35 cellular contexts compared by ENCODE assay signal in the genomic region with DNA sequence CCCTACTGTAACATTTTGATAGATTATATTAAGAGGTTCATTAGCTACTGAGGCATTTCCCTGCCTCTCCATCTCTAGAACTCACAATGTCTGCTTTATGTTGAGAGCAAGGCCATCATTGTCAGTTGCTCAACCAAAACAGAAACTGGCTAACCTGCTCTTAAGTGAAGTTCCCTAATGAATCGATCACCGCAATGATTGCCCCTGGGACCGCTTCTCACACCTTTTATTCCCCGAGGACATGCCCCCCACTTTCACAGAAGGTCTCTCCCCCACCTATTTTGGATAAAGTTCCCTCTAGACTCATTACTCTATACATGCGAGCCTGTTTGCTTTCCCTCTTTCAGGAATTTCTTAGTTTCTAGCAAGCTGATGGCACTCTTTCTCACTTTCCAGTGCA.
"Had no signal": no experiment of that assay in that cellular context is flagged by ENCODE, and none has a peak within 500 bp of the region (broad histone marks: within the 10 kb centered on the region; RNA-seq: fewer than 3 reads in every experiment).

No MANE protein-coding gene starts in this region.

- H3K4me3 Mint-ChIP-seq: activated B cell treated with CpG ODN at 0.5 μM for 24 hours; activated CD4-positive, alpha-beta memory T cell treated with anti-CD3 and anti-CD28 coated beads for 36 hours; activated CD4-positive, alpha-beta T cell treated with anti-CD3 and anti-CD28 coated beads, Interleukin-2, amount 10 ng/mL, durations not matched to agents 24 days and 14 days; activated CD8-positive, alpha-beta T cell treated with anti-CD3 and anti-CD28 coated beads for 36 hours; activated naive CD4-positive, alpha-beta T cell treated with anti-CD3 and anti-CD28 coated beads, Interleukin-2, amount 10 ng/mL, durations not matched to agents 7 days and 5 days; activated naive CD4-positive, alpha-beta T cell treated with anti-CD3 and anti-CD28 coated beads, Interleukin-2, amount 50 U/mL, for 24 hours; activated naive CD8-positive, alpha-beta T cell; activated naive CD8-positive, alpha-beta T cell treated with anti-CD3 and anti-CD28 coated beads, Interleukin-2, amount 10 ng/mL, durations not matched to agents 7 days and 5 days; activated naive CD8-positive, alpha-beta T cell treated with anti-CD3 and anti-CD28 coated beads, Interleukin-2, amount 50 U/mL, for 24 hours; activated T-cell treated with anti-CD3 and anti-CD28 coated beads, Interleukin-2, amount 50 U/mL, for 24 hours; brain; central memory CD8-positive, alpha-beta T cell; T-helper 1 cell treated with Interleukin-12 subunit alpha and Interleukin-12 subunit beta and Interleukin-4 antibody, amounts not matched to agents 30 μg/mL and 1 μg/mL, for 36 hours; T-helper 2 cell treated with Interferon-gamma antibody and Interleukin-4, amounts not matched to agents 5 μg/mL and 100 μg/mL, for 36 hours had no signal

- H3K27ac ChIP-seq: ascending aorta, cardiac muscle cell, VCaP had no signal

- H3K27me3 Mint-ChIP-seq: activated T-cell treated with anti-CD3 and anti-CD28 coated beads, Interleukin-2, amount 50 U/mL, for 24 hours; brain had no signal

- H3K27ac Mint-ChIP-seq: activated B cell treated with CpG ODN at 0.5 μM for 24 hours; activated CD4-positive, alpha-beta memory T cell treated with anti-CD3 and anti-CD28 coated beads for 36 hours; activated CD4-positive, alpha-beta T cell treated with anti-CD3 and anti-CD28 coated beads, Interleukin-2, amount 10 ng/mL, durations not matched to agents 24 days and 14 days; activated CD8-positive, alpha-beta T cell treated with anti-CD3 and anti-CD28 coated beads for 36 hours; activated naive CD4-positive, alpha-beta T cell treated with anti-CD3 and anti-CD28 coated beads, Interleukin-2, amount 10 ng/mL, durations not matched to agents 7 days and 5 days; activated naive CD4-positive, alpha-beta T cell treated with anti-CD3 and anti-CD28 coated beads, Interleukin-2, amount 50 U/mL, for 24 hours; activated naive CD8-positive, alpha-beta T cell; activated naive CD8-positive, alpha-beta T cell treated with anti-CD3 and anti-CD28 coated beads, Interleukin-2, amount 10 ng/mL, durations not matched to agents 7 days and 5 days; activated naive CD8-positive, alpha-beta T cell treated with anti-CD3 and anti-CD28 coated beads, Interleukin-2, amount 50 U/mL, for 24 hours; activated T-cell treated with anti-CD3 and anti-CD28 coated beads, Interleukin-2, amount 50 U/mL, for 24 hours; activated T-helper 2 cell treated with anti-CD3 and anti-CD28 coated beads, Interferon-gamma antibody, Interleukin-2, Interleukin-4, amounts not matched to agents 10 μg/mL and 5 μg/mL and 100 μg/mL, durations not matched to agents 14 hours and 24 hours and 36 hours; brain; T-helper 1 cell treated with Interleukin-12 subunit alpha and Interleukin-12 subunit beta and Interleukin-4 antibody, amounts not matched to agents 30 μg/mL and 1 μg/mL, for 36 hours; T-helper 2 cell treated with Interferon-gamma antibody and Interleukin-4, amounts not matched to agents 5 μg/mL and 100 μg/mL, for 36 hours had no signal

- H3K4me3 ChIP-seq: ascending aorta, cardiac muscle cell had no signal

- DNase-seq: activated B cell treated with CpG ODN at 0.5 μM for 24 hours; activated CD4-positive, alpha-beta memory T cell treated with anti-CD3 and anti-CD28 coated beads for 36 hours; activated CD4-positive, alpha-beta T cell treated with anti-CD3 and anti-CD28 coated beads for 4 hours; activated CD4-positive, alpha-beta T cell treated with anti-CD3 and anti-CD28 coated beads, Interleukin-2, amount 10 ng/mL, durations not matched to agents 24 days and 14 days; activated CD4-positive, alpha-beta T cell treated with anti-CD3 and anti-CD28 coated beads, Interleukin-2, amount 50 U/mL, for 1 hour; activated CD4-positive, alpha-beta T cell treated with anti-CD3 and anti-CD28 coated beads, Interleukin-2, amount 50 U/mL, for 4 hours; activated CD4-positive, CD25-positive, alpha-beta regulatory T cell treated with anti-CD3 and anti-CD28 coated beads, Interleukin-2, amount 50 U/mL, for 72 hours; activated CD8-positive, alpha-beta memory T cell treated with anti-CD3 and anti-CD28 coated beads, Interleukin-2, amount 50 U/mL, for 4 hours; activated CD8-positive, alpha-beta T cell treated with anti-CD3 and anti-CD28 coated beads for 36 hours; activated effector memory CD4-positive, alpha-beta T cell treated with Interleukin-2 at 50 U/mL for 16 hours; activated gamma-delta T cell; activated naive CD4-positive, alpha-beta T cell treated with anti-CD3 and anti-CD28 coated beads, Interleukin-2, amount 10 ng/mL, durations not matched to agents 7 days and 5 days; activated naive CD4-positive, alpha-beta T cell treated with Interleukin-2 at 50 U/mL for 16 hours; activated naive CD8-positive, alpha-beta T cell treated with anti-CD3 and anti-CD28 coated beads, Interleukin-2, amount 10 ng/mL, durations not matched to agents 7 days and 5 days; activated naive CD8-positive, alpha-beta T cell treated with anti-CD3 and anti-CD28 coated beads, Interleukin-2, amount 50 U/mL, for 24 hours; activated T-cell treated with anti-CD3 and anti-CD28 coated beads for 4 hours; activated T-cell treated with anti-CD3 and anti-CD28 coated beads, Interleukin-2, amount 50 U/mL, for 24 hours; activated T-cell treated with anti-CD3 and anti-CD28 coated beads, Interleukin-2, amount 50 U/mL, for 48 hours; amygdala; anterior cingulate cortex; caudate nucleus; cerebellar nuclear complex; T-helper 1 cell; T-helper 2 cell; T-helper 9 cell had no signal

- H3K36me3 Mint-ChIP-seq: activated CD4-positive, alpha-beta memory T cell treated with anti-CD3 and anti-CD28 coated beads for 36 hours; activated naive CD4-positive, alpha-beta T cell treated with anti-CD3 and anti-CD28 coated beads, Interleukin-2, amount 10 ng/mL, durations not matched to agents 7 days and 5 days; activated naive CD8-positive, alpha-beta T cell; activated naive CD8-positive, alpha-beta T cell treated with anti-CD3 and anti-CD28 coated beads, Interleukin-2, amount 10 ng/mL, durations not matched to agents 7 days and 5 days; brain had no signal

- H3K4me1 Mint-ChIP-seq: activated CD4-positive, alpha-beta T cell treated with anti-CD3 and anti-CD28 coated beads, Interleukin-2, amount 10 ng/mL, durations not matched to agents 24 days and 14 days; activated naive CD4-positive, alpha-beta T cell treated with anti-CD3 and anti-CD28 coated beads, Interleukin-2, amount 10 ng/mL, durations not matched to agents 7 days and 5 days; activated naive CD4-positive, alpha-beta T cell treated with anti-CD3 and anti-CD28 coated beads, Interleukin-2, amount 50 U/mL, for 24 hours; activated naive CD8-positive, alpha-beta T cell treated with anti-CD3 and anti-CD28 coated beads, Interleukin-2, amount 10 ng/mL, durations not matched to agents 7 days and 5 days; activated naive CD8-positive, alpha-beta T cell treated with anti-CD3 and anti-CD28 coated beads, Interleukin-2, amount 50 U/mL, for 24 hours; brain; central memory CD8-positive, alpha-beta T cell had no signal

- H3K27me3 ChIP-seq: ascending aorta, cardiac muscle cell had no signal

- H3K36me3 ChIP-seq: ascending aorta, cardiac muscle cell had no signal

- H3K9me3 ChIP-seq: ascending aorta had no signal

- H3K4me1 ChIP-seq: ascending aorta had no signal

- H3K9me3 Mint-ChIP-seq: activated B cell treated with CpG ODN at 0.5 μM for 24 hours; activated CD4-positive, alpha-beta memory T cell treated with anti-CD3 and anti-CD28 coated beads for 36 hours; activated CD4-positive, alpha-beta T cell treated with anti-CD3 and anti-CD28 coated beads, Interleukin-2, amount 10 ng/mL, durations not matched to agents 24 days and 14 days; activated CD8-positive, alpha-beta T cell treated with anti-CD3 and anti-CD28 coated beads for 36 hours; activated naive CD4-positive, alpha-beta T cell treated with anti-CD3 and anti-CD28 coated beads, Interleukin-2, amount 10 ng/mL, durations not matched to agents 7 days and 5 days; activated naive CD4-positive, alpha-beta T cell treated with anti-CD3 and anti-CD28 coated beads, Interleukin-2, amount 50 U/mL, for 24 hours; activated naive CD8-positive, alpha-beta T cell treated with anti-CD3 and anti-CD28 coated beads, Interleukin-2, amount 10 ng/mL, durations not matched to agents 7 days and 5 days; activated naive CD8-positive, alpha-beta T cell treated with anti-CD3 and anti-CD28 coated beads, Interleukin-2, amount 50 U/mL, for 24 hours; activated T-cell treated with anti-CD3 and anti-CD28 coated beads, Interleukin-2, amount 50 U/mL, for 24 hours; activated T-helper 2 cell treated with anti-CD3 and anti-CD28 coated beads, Interferon-gamma antibody, Interleukin-2, Interleukin-4, amounts not matched to agents 10 μg/mL and 5 μg/mL and 100 μg/mL, durations not matched to agents 14 hours and 24 hours and 36 hours; brain; central memory CD8-positive, alpha-beta T cell; T-helper 1 cell treated with Interleukin-12 subunit alpha and Interleukin-12 subunit beta and Interleukin-4 antibody, amounts not matched to agents 30 μg/mL and 1 μg/mL, for 36 hours; T-helper 2 cell treated with Interferon-gamma antibody and Interleukin-4, amounts not matched to agents 5 μg/mL and 100 μg/mL, for 36 hours had no signal
